1 cellular context compared by ENCODE assay signal in genomic region chr19:37966211-37967072, GRCh38.
TF ChIP-seq lines count a peak whose summit lies in the region.

No MANE protein-coding gene starts in this region.

TF ChIP-seq in A549, 52 proteins besides CTCF, POLR2A, EP300 and RAD21:
- TF ChIP-seq KDM5A (IDR thresholded peaks at IDR 0.05) (no peak), RCOR1 (IDR thresholded peaks at IDR 0.05; ENCODE audit: low read depth, low read length) (no peak), HEYL (CRISPR knock-in tag; IDR thresholded peaks at IDR 0.05) (no peak), MAZ (IDR thresholded peaks at IDR 0.05; ENCODE audit: borderline replicate concordance, low read depth, low read length) (no peak), CBX2 (IDR thresholded peaks at IDR 0.05; ENCODE audit: borderline replicate concordance, low read depth) (no peak), TP53 (CRISPR knock-in tag; IDR thresholded peaks at IDR 0.05) (no peak), CHD4 (IDR thresholded peaks at IDR 0.05; ENCODE audit: borderline replicate concordance) (no peak), ATOH8 (CRISPR knock-in tag; IDR thresholded peaks at IDR 0.05; ENCODE audit: low read depth) (no peak)
